ENCODE assay signal across 11 cellular contexts in the genomic region with DNA sequence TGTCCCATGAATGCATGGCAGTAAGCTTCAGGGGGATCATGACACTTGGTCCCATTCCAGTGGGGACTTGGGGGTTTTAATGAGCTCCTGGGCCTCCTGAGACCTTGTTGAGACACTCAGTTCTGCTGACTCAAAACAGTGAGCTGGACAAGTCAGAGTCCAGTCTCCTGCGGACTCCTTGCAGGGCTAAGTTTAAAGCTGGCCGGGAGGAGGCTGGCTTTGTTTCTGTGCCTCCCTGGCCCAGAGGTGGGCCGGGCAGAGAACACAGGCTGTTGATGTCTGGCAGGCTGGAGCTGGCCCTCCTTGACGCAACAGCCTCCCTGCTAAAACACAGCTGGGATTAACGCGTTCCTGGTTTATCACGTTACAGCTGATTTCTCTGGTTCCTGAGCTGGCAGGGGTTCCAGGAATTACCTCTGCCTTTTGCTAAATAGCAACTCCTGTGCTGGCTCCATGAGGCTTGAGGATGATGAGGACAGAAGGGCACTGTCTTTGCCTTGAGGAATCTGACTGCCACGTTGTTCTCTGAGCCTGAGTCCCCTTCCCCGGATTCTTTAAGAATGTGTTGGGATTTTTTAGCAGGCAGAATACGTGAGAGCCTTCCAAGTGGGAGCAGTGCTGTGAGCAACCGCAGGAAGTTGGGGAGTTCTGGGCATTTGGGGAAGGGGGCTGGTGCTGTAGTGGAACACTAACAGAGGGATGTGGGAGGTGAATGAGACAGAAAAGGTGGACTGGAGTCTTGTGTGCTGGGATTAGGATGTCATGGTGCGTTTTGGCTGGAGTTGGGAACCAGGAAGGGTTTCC. TPM values are rescaled to one million over a fixed set of nuclear protein-coding genes. Genes with fewer than 3 reads are reported as not detected.
DNase-seq lines count a peak whose midpoint lies in the region; ATAC-seq lines count a peak whose summit lies in the region.
"Had no signal": no experiment of that assay in that cellular context is flagged by ENCODE, and none has a peak within 500 bp of the region (broad histone marks: within the 10 kb centered on the region; RNA-seq: fewer than 3 reads in every experiment).

No MANE protein-coding gene starts in this region.

- ATAC-seq in GM21717 (IDR thresholded peaks at IDR 0.05; ENCODE audit: unreplicated experiment) (no peak), HG03571 (IDR thresholded peaks at IDR 0.05; ENCODE audit: unreplicated experiment) (no peak)

- peaks cover 62% of the 10 kb centered on the region for H3K4me1 ChIP-seq in adipocyte (ENCODE audit: control insufficient read depth, insufficient read depth, low read length)
- peaks cover 51 to 58% (median 54%) of the 10 kb centered on the region in 3 donors for H3K4me1 ChIP-seq in skeletal muscle tissue (ENCODE audit: control insufficient read depth in 3 of 3, insufficient read depth in 3 of 3, low read length in 3 of 3)

- peak overlapping the region; percentile 80 for H3K27ac ChIP-seq in skeletal muscle tissue (ENCODE audit: low read depth, low read length)
- H3K27ac ChIP-seq: 22Rv1 had no signal

- H3K27me3 ChIP-seq in adipocyte (replicated peaks; ENCODE audit: control insufficient read depth, insufficient read depth, low read length) (peaks cover 4% of the 10 kb centered on the region), skeletal muscle tissue (ENCODE audit: control insufficient read depth in 3 of 3, insufficient read depth in 3 of 3, low read length in 3 of 3) (no peaks in the 10 kb centered on the region)

- H3K4me3 ChIP-seq in adipocyte (ENCODE audit: low read length) (peak overlapping the region; percentile 92), iPS-11a (ENCODE audit: low read depth, low read length) (peak overlapping the region; percentile 1), skeletal muscle tissue (ENCODE audit: low read length in 3 of 3) (peak overlapping the region; percentile 49 to 94 (median 90))

- H3K36me3 ChIP-seq in adipocyte (ENCODE audit: control insufficient read depth, insufficient read depth, low read length, severe bottlenecking) (peaks cover 9% of the 10 kb centered on the region), skeletal muscle tissue (ENCODE audit: control insufficient read depth in 3 of 3, insufficient read depth in 3 of 3, low read length in 3 of 3) (peaks cover 0 to 2% (median 0%) of the 10 kb centered on the region in 3 donors)

- DNase-seq in DMS 273 (lab: John Stamatoyannopoulos, UW; ENCODE audit: unreplicated experiment) = peak; percentile 69
- DNase-seq in DMS 273 treated with DMSO at 0.1 percent for 48 hours (lab: John Stamatoyannopoulos, UW) = no peak
- peak; percentile 33 for DNase-seq in adipocyte (ENCODE audit: low read depth)
- DNase-seq in stimulated activated CD4-positive, alpha-beta T cell treated with anti-CD3 and anti-CD28 coated beads, Interleukin-1b, Interleukin-23, amount 100 ng/mL, for 48 hours = no peak
- DNase-seq: activated naive CD4-positive, alpha-beta T cell treated with anti-CD3 and anti-CD28 coated beads for 36 hours; NCI-H446 treated with DMSO at 0.1 percent for 48 hours had no signal

- H3K9me3 ChIP-seq in adipocyte (ENCODE audit: control insufficient read depth, low read length) (no peaks in the 10 kb centered on the region), skeletal muscle tissue (ENCODE audit: control insufficient read depth in 3 of 3, low read length in 3 of 3) (no peaks in the 10 kb centered on the region)

- H3K9ac ChIP-seq in adipocyte (ENCODE audit: low read length) = peak overlapping the region; percentile 93
- peak overlapping the region; percentile 38 to 89 (median 71) for H3K9ac ChIP-seq in skeletal muscle tissue (ENCODE audit: low read depth in 1 of 3, low read length in 3 of 3)

RNA-seq across cellular contexts. Expression of gene GPT2, which starts 2.0 kb away (rescaled TPM):
- total RNA-seq in skeletal muscle tissue = 15.7 TPM

RNA-seq across cellular contexts. Expression of gene C16orf87, which starts 55.2 kb away (rescaled TPM):
- total RNA-seq in skeletal muscle tissue = 11.0 TPM

Comparison
In these comparisons a context has a peak if more than half of its experiments do, and no peak if none do; other contexts are left out.
1. DNase-seq: peak in DMS 273 (single experiment) and adipocyte (single experiment); none in DMS 273 treated with DMSO at 0.1 percent for 48 hours (single experiment) and stimulated activated CD4-positive, alpha-beta T cell treated with anti-CD3 and anti-CD28 coated beads, Interleukin-1b, Interleukin-23, amount 100 ng/mL, for 48 hours (single experiment).
2. H3K4me3 ChIP-seq: peak in every context shown above with its lines; median percentile 92 in adipocyte; 90 in skeletal muscle tissue; 1 in iPS-11a.